ENCODE assay signal across 15 cellular contexts in the genomic region with DNA sequence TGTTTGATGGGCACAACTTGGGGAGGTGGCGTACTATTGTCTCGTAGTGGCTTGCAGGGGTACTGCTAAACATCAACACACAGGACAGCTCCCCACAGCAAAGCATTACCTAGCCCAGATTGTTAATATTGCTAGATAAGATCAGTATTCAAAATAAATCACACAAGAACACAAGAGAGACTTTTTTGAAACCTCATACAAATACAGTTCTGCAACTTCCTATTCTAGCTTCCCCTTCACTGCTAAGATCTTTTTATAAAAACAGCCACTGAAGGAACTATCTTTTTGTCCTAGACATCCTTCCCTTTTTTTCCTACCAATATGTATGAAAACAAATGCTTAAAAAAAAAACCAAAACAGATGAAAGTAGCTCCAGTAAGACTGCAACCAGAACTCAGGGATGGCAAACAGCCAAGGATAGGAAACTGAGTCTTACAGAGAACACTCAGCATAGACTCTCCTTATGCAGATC.
DNase-seq lines count a peak whose midpoint lies in the region; ATAC-seq and FAIRE-seq lines count a peak whose summit lies in the region.
"Had no signal": no experiment of that assay in that cellular context is flagged by ENCODE, and none has a peak within 500 bp of the region (broad histone marks: within the 10 kb centered on the region; RNA-seq: fewer than 3 reads in every experiment).

No MANE protein-coding gene starts in this region.

- H3K27ac Mint-ChIP-seq in activated naive CD4-positive, alpha-beta T cell treated with anti-CD3 and anti-CD28 coated beads, Interleukin-2, amount 10 ng/mL, durations not matched to agents 7 days and 5 days = peak overlapping the region; percentile 84
- H3K27ac Mint-ChIP-seq in activated T-helper 17 cell treated with anti-CD3 and anti-CD28 coated beads, Interleukin-2, amount 50 U/mL, for 72 hours = peak overlapping the region; percentile 37
- H3K27ac Mint-ChIP-seq: H9, IgD-negative memory B cell, progenitor cell of endocrine pancreas had no signal

- peaks cover 47% of the 10 kb centered on the region for H3K36me3 Mint-ChIP-seq in activated naive CD4-positive, alpha-beta T cell treated with anti-CD3 and anti-CD28 coated beads, Interleukin-2, amount 10 ng/mL, durations not matched to agents 7 days and 5 days
- H3K36me3 Mint-ChIP-seq in activated T-helper 17 cell treated with anti-CD3 and anti-CD28 coated beads, Interleukin-2, amount 50 U/mL, for 72 hours (ENCODE audit: low read depth) = peaks cover 98% of the 10 kb centered on the region

- CTCF ChIA-PET in activated naive CD4-positive, alpha-beta T cell treated with anti-CD3 and anti-CD28 coated beads, Interleukin-2, amount 10 ng/mL, durations not matched to agents 7 days and 5 days (lab: Charles Lee) = interaction anchor here (0.7 to 3.3 kb wide), 6 partner anchors 19 to 77 kb away, joined by 3 to 11 read pairs (median 4); no protein-coding TSS in a partner anchor

- no peaks in the 10 kb centered on the region for H3K9me3 Mint-ChIP-seq in activated naive CD4-positive, alpha-beta T cell treated with anti-CD3 and anti-CD28 coated beads, Interleukin-2, amount 10 ng/mL, durations not matched to agents 7 days and 5 days
- H3K9me3 Mint-ChIP-seq in activated T-helper 17 cell treated with anti-CD3 and anti-CD28 coated beads, Interleukin-2, amount 50 U/mL, for 72 hours = no peaks in the 10 kb centered on the region
- H3K9me3 Mint-ChIP-seq: H9, IgD-negative memory B cell had no signal

- no peak for DNase-seq in activated naive CD4-positive, alpha-beta T cell treated with anti-CD3 and anti-CD28 coated beads, Interleukin-2, amount 10 ng/mL, durations not matched to agents 7 days and 5 days
- DNase-seq in activated naive CD4-positive, alpha-beta T cell (lab: John Stamatoyannopoulos, UW) = no peak
- DNase-seq in NOMO-1 treated with dmso at 0.1 percent for 144 hours (lab: John Stamatoyannopoulos, UW; ENCODE audit: unreplicated experiment) (peak; percentile 43), pons (ENCODE audit: low spot score) (peak; percentile 82), NCI-H526 treated with DMSO at 0.1 percent for 48 hours (lab: John Stamatoyannopoulos, UW) (no peak), amniotic stem cell (lab: John Stamatoyannopoulos, UW) (no peak), frontal cortex (ENCODE audit: low spot score in 2 of 2) (no peak)
- DNase-seq: H9, heart right ventricle, NCI-H1417 treated with DMSO at 0.1 percent for 48 hours, NCI-H2227 treated with DMSO at 0.1 percent for 48 hours, substantia nigra had no signal

- peak; percentile 49 for ATAC-seq in activated T-helper 17 cell treated with anti-CD3 and anti-CD28 coated beads, Interleukin-2, amount 50 U/mL, for 72 hours (replicated peaks)
- ATAC-seq: heart right ventricle had no signal

- no peak overlapping the region for H3K4me3 Mint-ChIP-seq in activated naive CD4-positive, alpha-beta T cell treated with anti-CD3 and anti-CD28 coated beads, Interleukin-2, amount 10 ng/mL, durations not matched to agents 7 days and 5 days
- H3K4me3 Mint-ChIP-seq in activated T-helper 17 cell treated with anti-CD3 and anti-CD28 coated beads, Interleukin-2, amount 50 U/mL, for 72 hours = peak overlapping the region; percentile 80
- H3K4me3 Mint-ChIP-seq: H9, IgD-negative memory B cell had no signal

- H3K4me1 Mint-ChIP-seq in activated naive CD4-positive, alpha-beta T cell treated with anti-CD3 and anti-CD28 coated beads, Interleukin-2, amount 10 ng/mL, durations not matched to agents 7 days and 5 days = peaks cover 76% of the 10 kb centered on the region
- peaks cover 41% of the 10 kb centered on the region for H3K4me1 Mint-ChIP-seq in activated T-helper 17 cell treated with anti-CD3 and anti-CD28 coated beads, Interleukin-2, amount 50 U/mL, for 72 hours

- FAIRE-seq in frontal cortex (lab: Jason Lieb, UNC) = no peak

- H3K27me3 Mint-ChIP-seq in activated naive CD4-positive, alpha-beta T cell treated with anti-CD3 and anti-CD28 coated beads, Interleukin-2, amount 10 ng/mL, durations not matched to agents 7 days and 5 days = no peaks in the 10 kb centered on the region
- H3K27me3 Mint-ChIP-seq in activated T-helper 17 cell treated with anti-CD3 and anti-CD28 coated beads, Interleukin-2, amount 50 U/mL, for 72 hours = no peaks in the 10 kb centered on the region
- H3K27me3 Mint-ChIP-seq: IgD-negative memory B cell, progenitor cell of endocrine pancreas had no signal

Comparison
In these comparisons a context has a peak if more than half of its experiments do, and no peak if none do; other contexts are left out.
1. DNase-seq: peak in NOMO-1 treated with dmso at 0.1 percent for 144 hours (single experiment) and pons (single experiment); none in activated naive CD4-positive, alpha-beta T cell treated with anti-CD3 and anti-CD28 coated beads, Interleukin-2, amount 10 ng/mL, durations not matched to agents 7 days and 5 days (single experiment), activated naive CD4-positive, alpha-beta T cell (0 of 4), NCI-H526 treated with DMSO at 0.1 percent for 48 hours (single experiment), amniotic stem cell (single experiment) and frontal cortex (0 of 2).